Comparison of ENCODE assay signal across 24 cellular contexts in the genomic region with DNA sequence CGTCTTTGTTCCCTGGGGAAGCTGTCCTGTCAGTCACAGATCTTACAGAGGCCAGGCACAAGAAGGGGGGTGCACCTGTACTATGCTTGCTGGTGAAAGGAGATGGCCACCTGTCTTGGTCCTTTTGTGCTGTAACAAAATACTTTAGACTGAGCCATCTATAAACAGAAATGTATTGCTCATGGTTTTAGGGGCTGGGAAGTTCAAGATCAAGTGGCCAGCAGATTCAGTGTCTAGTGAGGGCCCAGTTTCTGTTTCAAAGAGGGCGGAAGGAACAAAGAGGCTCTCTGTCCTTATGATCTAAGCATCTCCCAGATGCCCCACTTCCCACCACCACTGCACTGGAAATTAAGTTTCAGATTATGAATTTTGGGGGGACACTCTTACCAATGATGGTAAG.
"Had no signal": no experiment of that assay in that cellular context is flagged by ENCODE, and none has a peak within 500 bp of the region (broad histone marks: within the 10 kb centered on the region; RNA-seq: fewer than 3 reads in every experiment).

No MANE protein-coding gene starts in this region.

- H3K27ac ChIP-seq: adrenal gland, SK-N-MC had no signal

- H3K4me3 ChIP-seq: adrenal gland, SK-N-MC had no signal

- H3K9me3 ChIP-seq: adrenal gland had no signal

- H3K4me1 ChIP-seq: adrenal gland had no signal

- ATAC-seq: Panc1, T-cell had no signal

- H3K27me3 ChIP-seq: adrenal gland had no signal

- DNase-seq: activated CD4-positive, alpha-beta memory T cell treated with anti-CD3 and anti-CD28 coated beads for 36 hours; activated CD4-positive, alpha-beta T cell treated with anti-CD3 and anti-CD28 coated beads, Interleukin-2, amount 10 ng/mL, durations not matched to agents 7 days and 5 days; activated CD4-positive, CD25-positive, alpha-beta regulatory T cell; activated CD8-positive, alpha-beta memory T cell treated with anti-CD3 and anti-CD28 coated beads for 24 hours; activated gamma-delta T cell; activated naive CD4-positive, alpha-beta T cell treated with anti-CD3 and anti-CD28 coated beads, Interleukin-2, amount 10 ng/mL, durations not matched to agents 7 days and 5 days; activated naive CD8-positive, alpha-beta T cell treated with anti-CD3 and anti-CD28 coated beads, Interleukin-2, amount 10 ng/mL, durations not matched to agents 7 days and 5 days; activated T-cell treated with anti-CD3 and anti-CD28 coated beads for 4 hours; adrenal gland; anterior cingulate cortex; cerebellar nuclear complex; NCI-H1105 treated with DMSO at 0.1 percent for 48 hours; NCI-H1436 treated with DMSO at 0.1 percent for 48 hours; NCI-H187 treated with DMSO at 0.1 percent for 48 hours; NCI-H345; NCI-H510A; NCI-H526 treated with DMSO at 0.1 percent for 48 hours; NCI-H82; RPMI8226; T-cell; T-helper 2 cell; T1000 had no signal
